1 cellular context compared by ENCODE assay signal in the genomic region with DNA sequence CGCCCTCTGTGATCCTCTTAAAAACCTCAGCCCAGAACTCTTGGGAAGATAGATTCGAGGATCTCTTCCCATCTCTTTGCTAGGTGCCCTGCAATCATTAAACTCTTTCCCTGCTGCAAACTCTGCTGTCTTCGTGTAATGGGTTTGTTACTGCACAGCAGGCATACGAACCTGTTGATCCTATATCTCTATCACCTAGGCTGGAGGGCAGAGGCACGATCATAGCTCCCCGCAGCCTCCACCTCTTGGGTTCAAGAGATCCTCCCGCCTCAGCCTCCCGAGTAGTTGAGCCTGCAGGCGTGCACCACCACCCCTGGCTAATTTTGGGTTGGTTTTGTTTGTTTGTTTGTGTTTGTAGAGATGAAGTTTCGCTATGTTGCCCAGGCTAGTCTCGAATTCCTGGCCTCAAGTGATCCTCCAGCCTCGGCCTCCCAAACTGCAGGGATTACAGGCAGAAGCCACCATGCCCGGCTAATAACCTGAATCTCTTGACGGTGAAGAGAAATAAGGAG.
TF ChIP-seq lines count a peak whose summit lies in the region.

No MANE protein-coding gene starts in this region.

TF ChIP-seq in endothelial cell of umbilical vein, 7 proteins besides CTCF, POLR2A, EP300 and RAD21:
- TF ChIP-seq MYC (IDR thresholded peaks at IDR 0.05; ENCODE audit: low read depth, low read length): no peak
- no peak for TF ChIP-seq FOS (IDR thresholded peaks at IDR 0.05; ENCODE audit: borderline replicate concordance, insufficient read depth, low read length)
- TF ChIP-seq, protein P1, sequence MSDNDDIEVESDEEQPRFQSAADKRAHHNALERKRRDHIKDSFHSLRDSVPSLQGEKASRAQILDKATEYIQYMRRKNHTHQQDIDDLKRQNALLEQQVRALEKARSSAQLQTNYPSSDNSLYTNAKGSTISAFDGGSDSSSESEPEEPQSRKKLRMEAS (IDR thresholded peaks at IDR 0.05; ENCODE audit: insufficient read depth, insufficient read length): no peak
- TF ChIP-seq GATA2 (IDR thresholded peaks at IDR 0.05; ENCODE audit: insufficient read depth, insufficient read length, low read depth, low read length): no peak
- TF ChIP-seq JUN (IDR thresholded peaks at IDR 0.05; ENCODE audit: borderline replicate concordance, insufficient read depth, insufficient read length, low read depth): no peak
- TF ChIP-seq EZH2 (IDR thresholded peaks at IDR 0.05; ENCODE audit: borderline replicate concordance, low read depth, low read length, severe bottlenecking): no peak
- no peak for TF ChIP-seq POLR2AphosphoS5 (IDR thresholded peaks at IDR 0.05; ENCODE audit: insufficient read depth, low read depth, low read length)
TF ChIP-seq in endothelial cell of umbilical vein: peak in this region for 0.
